In the genomic region with DNA sequence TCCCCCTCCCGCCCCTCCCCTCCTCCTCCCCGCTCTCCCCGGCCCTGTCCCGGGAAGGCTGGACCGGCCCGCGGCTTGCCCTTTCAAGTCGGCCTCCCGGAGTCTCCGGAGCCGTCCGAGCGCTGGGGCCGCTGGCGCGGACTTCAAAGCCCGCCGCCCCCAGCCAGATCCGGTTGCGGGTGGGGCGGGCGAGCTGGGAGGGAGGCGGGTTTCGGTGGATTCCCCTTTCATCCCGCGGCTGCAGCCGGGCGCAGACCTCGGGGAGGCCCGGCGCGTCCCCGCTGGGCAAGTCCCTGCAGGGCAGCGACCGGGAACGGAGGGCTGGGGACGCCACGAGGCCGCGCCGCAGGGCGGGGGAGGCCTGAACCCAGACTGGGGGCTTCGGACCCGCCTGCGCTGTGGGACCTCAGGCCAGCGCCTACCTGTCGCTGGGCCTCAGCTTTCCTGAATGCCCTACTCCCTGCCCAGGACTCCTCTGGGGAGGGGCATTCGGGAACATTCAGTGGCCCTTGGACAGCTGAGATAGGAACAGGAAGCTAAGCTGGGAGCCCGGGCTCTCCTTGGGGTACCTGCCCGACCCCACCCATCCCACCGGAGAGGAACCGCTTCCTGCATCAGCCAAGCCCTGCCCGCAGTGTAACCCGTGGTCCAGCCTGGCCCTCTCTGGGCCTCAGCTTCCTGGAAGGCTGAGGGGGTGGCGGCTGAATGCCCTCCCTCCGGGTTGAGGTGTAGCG, we compare ENCODE assay signal across 1 cellular context.
TF ChIP-seq lines count a peak whose summit lies in the region.

No MANE protein-coding gene starts in this region.

TF ChIP-seq in HepG2, 621 proteins besides CTCF, POLR2A, EP300 and RAD21 (continued from another document and continues in another):
- TF ChIP-seq, protein P1, sequence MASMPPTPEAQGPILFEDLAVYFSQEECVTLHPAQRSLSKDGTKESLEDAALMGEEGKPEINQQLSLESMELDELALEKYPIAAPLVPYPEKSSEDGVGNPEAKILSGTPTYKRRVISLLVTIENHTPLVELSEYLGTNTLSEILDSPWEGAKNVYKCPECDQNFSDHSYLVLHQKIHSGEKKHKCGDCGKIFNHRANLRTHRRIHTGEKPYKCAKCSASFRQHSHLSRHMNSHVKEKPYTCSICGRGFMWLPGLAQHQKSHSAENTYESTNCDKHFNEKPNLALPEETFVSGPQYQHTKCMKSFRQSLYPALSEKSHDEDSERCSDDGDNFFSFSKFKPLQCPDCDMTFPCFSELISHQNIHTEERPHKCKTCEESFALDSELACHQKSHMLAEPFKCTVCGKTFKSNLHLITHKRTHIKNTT (CRISPR knock-in tag; IDR thresholded peaks at IDR 0.05) = no peak
- TF ChIP-seq MBNL3 (CRISPR knock-in tag; conservative IDR thresholded peaks at IDR 0.05) (no peak), AGO1 (IDR thresholded peaks at IDR 0.05; ENCODE audit: low read depth, low read length, poor library complexity, severe bottlenecking) (no peak), ZSCAN9 (CRISPR knock-in tag; IDR thresholded peaks at IDR 0.05; ENCODE audit: borderline replicate concordance) (0 out of 2 replicates have a peak, but pooled peaks have one; percentile 44), RFXAP (CRISPR knock-in tag; IDR thresholded peaks at IDR 0.05; ENCODE audit: borderline replicate concordance) (peak; percentile 59; the same call in 1 of the 2 replicates), SNAPC2 (CRISPR knock-in tag; IDR thresholded peaks at IDR 0.05) (no peak; the same call in 1 of the 2 replicates), ZBTB3 (CRISPR knock-in tag; IDR thresholded peaks at IDR 0.05; ENCODE audit: borderline replicate concordance, low read depth) (peak; percentile 28; the same call in 1 of the 2 replicates), CEBPB (IDR thresholded peaks at IDR 0.05; ENCODE audit: borderline replicate concordance, low read depth, low read length) (no peak), ZNF782 (CRISPR knock-in tag; IDR thresholded peaks at IDR 0.05; ENCODE audit: borderline replicate concordance) (peak; percentile 70; the same call in 1 of the 2 replicates), CAMTA2 (CRISPR knock-in tag; IDR thresholded peaks at IDR 0.05; ENCODE audit: borderline replicate concordance) (no peak; the same call in none of the 2 replicates), MEIS2 (CRISPR knock-in tag; IDR thresholded peaks at IDR 0.05) (peak; percentile 85), ZNF143 (CRISPR knock-in tag; IDR thresholded peaks at IDR 0.05) (0 out of 2 replicates have a peak, but pooled peaks have one; percentile 56), KLF13 (CRISPR knock-in tag; IDR thresholded peaks at IDR 0.05) (0 out of 2 replicates have a peak, but pooled peaks have one; percentile 8), ZNF746 (CRISPR knock-in tag; IDR thresholded peaks at IDR 0.05) (peak; percentile 100), ZNF510 (CRISPR knock-in tag; IDR thresholded peaks at IDR 0.05; ENCODE audit: low read depth) (peak; percentile 78; the same call in 1 of the 2 replicates), ZNF788 (CRISPR knock-in tag; IDR thresholded peaks at IDR 0.05; ENCODE audit: borderline replicate concordance) (peak; percentile 96; the same call in 1 of the 2 replicates), FIP1L1 (IDR thresholded peaks at IDR 0.05; ENCODE audit: borderline replicate concordance, insufficient read depth, low read depth, low read length) (no peak), JUN (CRISPR knock-in tag; IDR thresholded peaks at IDR 0.05) (peak; percentile 46; the same call in 1 of the 2 replicates), ZNF101 (CRISPR knock-in tag; IDR thresholded peaks at IDR 0.05; ENCODE audit: borderline replicate concordance, low read depth) (no peak), RARA (CRISPR knock-in tag; IDR thresholded peaks at IDR 0.05) (peak; percentile 95), CHD2 (IDR thresholded peaks at IDR 0.05; ENCODE audit: low read depth, low read length) (no peak), ZNF251 (CRISPR knock-in tag; IDR thresholded peaks at IDR 0.05) (no peak), BRCA1 (CRISPR knock-in tag; IDR thresholded peaks at IDR 0.05) (no peak; the same call in 1 of the 2 replicates), CREB1 (IDR thresholded peaks at IDR 0.05) (no peak), CREB1 (CRISPR knock-in tag; IDR thresholded peaks at IDR 0.05) (no peak), HNRNPUL1 (IDR thresholded peaks at IDR 0.05; ENCODE audit: low read depth, low read length) (peak; percentile 80)
- TF ChIP-seq, protein P2, sequence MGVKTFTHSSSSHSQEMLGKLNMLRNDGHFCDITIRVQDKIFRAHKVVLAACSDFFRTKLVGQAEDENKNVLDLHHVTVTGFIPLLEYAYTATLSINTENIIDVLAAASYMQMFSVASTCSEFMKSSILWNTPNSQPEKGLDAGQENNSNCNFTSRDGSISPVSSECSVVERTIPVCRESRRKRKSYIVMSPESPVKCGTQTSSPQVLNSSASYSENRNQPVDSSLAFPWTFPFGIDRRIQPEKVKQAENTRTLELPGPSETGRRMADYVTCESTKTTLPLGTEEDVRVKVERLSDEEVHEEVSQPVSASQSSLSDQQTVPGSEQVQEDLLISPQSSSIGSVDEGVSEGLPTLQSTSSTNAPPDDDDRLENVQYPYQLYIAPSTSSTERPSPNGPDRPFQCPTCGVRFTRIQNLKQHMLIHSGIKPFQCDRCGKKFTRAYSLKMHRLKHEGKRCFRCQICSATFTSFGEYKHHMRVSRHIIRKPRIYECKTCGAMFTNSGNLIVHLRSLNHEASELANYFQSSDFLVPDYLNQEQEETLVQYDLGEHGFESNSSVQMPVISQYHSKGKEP (CRISPR knock-in tag; IDR thresholded peaks at IDR 0.05) = no peak
- TF ChIP-seq, protein P3, sequence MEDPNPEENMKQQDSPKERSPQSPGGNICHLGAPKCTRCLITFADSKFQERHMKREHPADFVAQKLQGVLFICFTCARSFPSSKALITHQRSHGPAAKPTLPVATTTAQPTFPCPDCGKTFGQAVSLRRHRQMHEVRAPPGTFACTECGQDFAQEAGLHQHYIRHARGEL (CRISPR knock-in tag; IDR thresholded peaks at IDR 0.05) = no peak
- TF ChIP-seq, protein P4, sequence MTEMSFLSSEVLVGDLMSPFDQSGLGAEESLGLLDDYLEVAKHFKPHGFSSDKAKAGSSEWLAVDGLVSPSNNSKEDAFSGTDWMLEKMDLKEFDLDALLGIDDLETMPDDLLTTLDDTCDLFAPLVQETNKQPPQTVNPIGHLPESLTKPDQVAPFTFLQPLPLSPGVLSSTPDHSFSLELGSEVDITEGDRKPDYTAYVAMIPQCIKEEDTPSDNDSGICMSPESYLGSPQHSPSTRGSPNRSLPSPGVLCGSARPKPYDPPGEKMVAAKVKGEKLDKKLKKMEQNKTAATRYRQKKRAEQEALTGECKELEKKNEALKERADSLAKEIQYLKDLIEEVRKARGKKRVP (CRISPR knock-in tag; IDR thresholded peaks at IDR 0.05) = peak in 1 of 2 experiments; percentile 68; a peak in 2 of 4 replicates
- TF ChIP-seq, protein P5, sequence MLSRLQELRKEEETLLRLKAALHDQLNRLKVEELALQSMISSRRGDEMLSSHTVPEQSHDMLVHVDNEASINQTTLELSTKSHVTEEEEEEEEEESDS (CRISPR knock-in tag; IDR thresholded peaks at IDR 0.05; ENCODE audit: borderline replicate concordance) = no peak
- TF ChIP-seq, protein P6, sequence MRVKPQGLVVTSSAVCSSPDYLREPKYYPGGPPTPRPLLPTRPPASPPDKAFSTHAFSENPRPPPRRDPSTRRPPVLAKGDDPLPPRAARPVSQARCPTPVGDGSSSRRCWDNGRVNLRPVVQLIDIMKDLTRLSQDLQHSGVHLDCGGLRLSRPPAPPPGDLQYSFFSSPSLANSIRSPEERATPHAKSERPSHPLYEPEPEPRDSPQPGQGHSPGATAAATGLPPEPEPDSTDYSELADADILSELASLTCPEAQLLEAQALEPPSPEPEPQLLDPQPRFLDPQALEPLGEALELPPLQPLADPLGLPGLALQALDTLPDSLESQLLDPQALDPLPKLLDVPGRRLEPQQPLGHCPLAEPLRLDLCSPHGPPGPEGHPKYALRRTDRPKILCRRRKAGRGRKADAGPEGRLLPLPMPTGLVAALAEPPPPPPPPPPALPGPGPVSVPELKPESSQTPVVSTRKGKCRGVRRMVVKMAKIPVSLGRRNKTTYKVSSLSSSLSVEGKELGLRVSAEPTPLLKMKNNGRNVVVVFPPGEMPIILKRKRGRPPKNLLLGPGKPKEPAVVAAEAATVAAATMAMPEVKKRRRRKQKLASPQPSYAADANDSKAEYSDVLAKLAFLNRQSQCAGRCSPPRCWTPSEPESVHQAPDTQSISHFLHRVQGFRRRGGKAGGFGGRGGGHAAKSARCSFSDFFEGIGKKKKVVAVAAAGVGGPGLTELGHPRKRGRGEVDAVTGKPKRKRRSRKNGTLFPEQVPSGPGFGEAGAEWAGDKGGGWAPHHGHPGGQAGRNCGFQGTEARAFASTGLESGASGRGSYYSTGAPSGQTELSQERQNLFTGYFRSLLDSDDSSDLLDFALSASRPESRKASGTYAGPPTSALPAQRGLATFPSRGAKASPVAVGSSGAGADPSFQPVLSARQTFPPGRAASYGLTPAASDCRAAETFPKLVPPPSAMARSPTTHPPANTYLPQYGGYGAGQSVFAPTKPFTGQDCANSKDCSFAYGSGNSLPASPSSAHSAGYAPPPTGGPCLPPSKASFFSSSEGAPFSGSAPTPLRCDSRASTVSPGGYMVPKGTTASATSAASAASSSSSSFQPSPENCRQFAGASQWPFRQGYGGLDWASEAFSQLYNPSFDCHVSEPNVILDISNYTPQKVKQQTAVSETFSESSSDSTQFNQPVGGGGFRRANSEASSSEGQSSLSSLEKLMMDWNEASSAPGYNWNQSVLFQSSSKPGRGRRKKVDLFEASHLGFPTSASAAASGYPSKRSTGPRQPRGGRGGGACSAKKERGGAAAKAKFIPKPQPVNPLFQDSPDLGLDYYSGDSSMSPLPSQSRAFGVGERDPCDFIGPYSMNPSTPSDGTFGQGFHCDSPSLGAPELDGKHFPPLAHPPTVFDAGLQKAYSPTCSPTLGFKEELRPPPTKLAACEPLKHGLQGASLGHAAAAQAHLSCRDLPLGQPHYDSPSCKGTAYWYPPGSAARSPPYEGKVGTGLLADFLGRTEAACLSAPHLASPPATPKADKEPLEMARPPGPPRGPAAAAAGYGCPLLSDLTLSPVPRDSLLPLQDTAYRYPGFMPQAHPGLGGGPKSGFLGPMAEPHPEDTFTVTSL (CRISPR knock-in tag; IDR thresholded peaks at IDR 0.05; ENCODE audit: borderline replicate concordance) = peak; percentile 75; the same call in 1 of the 2 replicates
- TF ChIP-seq, protein P7, sequence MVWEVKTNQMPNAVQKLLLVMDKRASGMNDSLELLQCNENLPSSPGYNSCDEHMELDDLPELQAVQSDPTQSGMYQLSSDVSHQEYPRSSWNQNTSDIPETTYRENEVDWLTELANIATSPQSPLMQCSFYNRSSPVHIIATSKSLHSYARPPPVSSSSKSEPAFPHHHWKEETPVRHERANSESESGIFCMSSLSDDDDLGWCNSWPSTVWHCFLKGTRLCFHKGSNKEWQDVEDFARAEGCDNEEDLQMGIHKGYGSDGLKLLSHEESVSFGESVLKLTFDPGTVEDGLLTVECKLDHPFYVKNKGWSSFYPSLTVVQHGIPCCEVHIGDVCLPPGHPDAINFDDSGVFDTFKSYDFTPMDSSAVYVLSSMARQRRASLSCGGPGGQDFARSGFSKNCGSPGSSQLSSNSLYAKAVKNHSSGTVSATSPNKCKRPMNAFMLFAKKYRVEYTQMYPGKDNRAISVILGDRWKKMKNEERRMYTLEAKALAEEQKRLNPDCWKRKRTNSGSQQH (CRISPR knock-in tag; IDR thresholded peaks at IDR 0.05; ENCODE audit: low read depth) = no peak
- TF ChIP-seq, protein P8, sequence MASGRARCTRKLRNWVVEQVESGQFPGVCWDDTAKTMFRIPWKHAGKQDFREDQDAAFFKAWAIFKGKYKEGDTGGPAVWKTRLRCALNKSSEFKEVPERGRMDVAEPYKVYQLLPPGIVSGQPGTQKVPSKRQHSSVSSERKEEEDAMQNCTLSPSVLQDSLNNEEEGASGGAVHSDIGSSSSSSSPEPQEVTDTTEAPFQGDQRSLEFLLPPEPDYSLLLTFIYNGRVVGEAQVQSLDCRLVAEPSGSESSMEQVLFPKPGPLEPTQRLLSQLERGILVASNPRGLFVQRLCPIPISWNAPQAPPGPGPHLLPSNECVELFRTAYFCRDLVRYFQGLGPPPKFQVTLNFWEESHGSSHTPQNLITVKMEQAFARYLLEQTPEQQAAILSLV (CRISPR knock-in tag; IDR thresholded peaks at IDR 0.05; ENCODE audit: borderline replicate concordance) = no peak
- TF ChIP-seq, protein P9, sequence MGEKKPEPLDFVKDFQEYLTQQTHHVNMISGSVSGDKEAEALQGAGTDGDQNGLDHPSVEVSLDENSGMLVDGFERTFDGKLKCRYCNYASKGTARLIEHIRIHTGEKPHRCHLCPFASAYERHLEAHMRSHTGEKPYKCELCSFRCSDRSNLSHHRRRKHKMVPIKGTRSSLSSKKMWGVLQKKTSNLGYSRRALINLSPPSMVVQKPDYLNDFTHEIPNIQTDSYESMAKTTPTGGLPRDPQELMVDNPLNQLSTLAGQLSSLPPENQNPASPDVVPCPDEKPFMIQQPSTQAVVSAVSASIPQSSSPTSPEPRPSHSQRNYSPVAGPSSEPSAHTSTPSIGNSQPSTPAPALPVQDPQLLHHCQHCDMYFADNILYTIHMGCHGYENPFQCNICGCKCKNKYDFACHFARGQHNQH (CRISPR knock-in tag; IDR thresholded peaks at IDR 0.05) = peak; percentile 87
- TF ChIP-seq, protein P10, sequence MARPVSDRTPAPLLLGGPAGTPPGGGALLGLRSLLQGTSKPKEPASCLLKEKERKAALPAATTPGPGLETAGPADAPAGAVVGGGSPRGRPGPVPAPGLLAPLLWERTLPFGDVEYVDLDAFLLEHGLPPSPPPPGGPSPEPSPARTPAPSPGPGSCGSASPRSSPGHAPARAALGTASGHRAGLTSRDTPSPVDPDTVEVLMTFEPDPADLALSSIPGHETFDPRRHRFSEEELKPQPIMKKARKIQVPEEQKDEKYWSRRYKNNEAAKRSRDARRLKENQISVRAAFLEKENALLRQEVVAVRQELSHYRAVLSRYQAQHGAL (CRISPR knock-in tag; IDR thresholded peaks at IDR 0.05; ENCODE audit: not compliant biosample characterization) = no peak
- TF ChIP-seq, protein P11, sequence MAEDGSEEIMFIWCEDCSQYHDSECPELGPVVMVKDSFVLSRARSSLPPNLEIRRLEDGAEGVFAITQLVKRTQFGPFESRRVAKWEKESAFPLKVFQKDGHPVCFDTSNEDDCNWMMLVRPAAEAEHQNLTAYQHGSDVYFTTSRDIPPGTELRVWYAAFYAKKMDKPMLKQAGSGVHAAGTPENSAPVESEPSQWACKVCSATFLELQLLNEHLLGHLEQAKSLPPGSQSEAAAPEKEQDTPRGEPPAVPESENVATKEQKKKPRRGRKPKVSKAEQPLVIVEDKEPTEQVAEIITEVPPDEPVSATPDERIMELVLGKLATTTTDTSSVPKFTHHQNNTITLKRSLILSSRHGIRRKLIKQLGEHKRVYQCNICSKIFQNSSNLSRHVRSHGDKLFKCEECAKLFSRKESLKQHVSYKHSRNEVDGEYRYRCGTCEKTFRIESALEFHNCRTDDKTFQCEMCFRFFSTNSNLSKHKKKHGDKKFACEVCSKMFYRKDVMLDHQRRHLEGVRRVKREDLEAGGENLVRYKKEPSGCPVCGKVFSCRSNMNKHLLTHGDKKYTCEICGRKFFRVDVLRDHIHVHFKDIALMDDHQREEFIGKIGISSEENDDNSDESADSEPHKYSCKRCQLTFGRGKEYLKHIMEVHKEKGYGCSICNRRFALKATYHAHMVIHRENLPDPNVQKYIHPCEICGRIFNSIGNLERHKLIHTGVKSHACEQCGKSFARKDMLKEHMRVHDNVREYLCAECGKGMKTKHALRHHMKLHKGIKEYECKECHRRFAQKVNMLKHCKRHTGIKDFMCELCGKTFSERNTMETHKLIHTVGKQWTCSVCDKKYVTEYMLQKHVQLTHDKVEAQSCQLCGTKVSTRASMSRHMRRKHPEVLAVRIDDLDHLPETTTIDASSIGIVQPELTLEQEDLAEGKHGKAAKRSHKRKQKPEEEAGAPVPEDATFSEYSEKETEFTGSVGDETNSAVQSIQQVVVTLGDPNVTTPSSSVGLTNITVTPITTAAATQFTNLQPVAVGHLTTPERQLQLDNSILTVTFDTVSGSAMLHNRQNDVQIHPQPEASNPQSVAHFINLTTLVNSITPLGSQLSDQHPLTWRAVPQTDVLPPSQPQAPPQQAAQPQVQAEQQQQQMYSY (CRISPR knock-in tag; IDR thresholded peaks at IDR 0.05) = peak; percentile 56; the same call in 1 of the 2 replicates
